ENCODE assay signal across 10 cellular contexts in genomic region chr6:21664263-21665081, GRCh38.
DNase-seq lines count a peak whose midpoint lies in the region; ATAC-seq and TF ChIP-seq lines count a peak whose summit lies in the region.
"Had no signal": no experiment of that assay in that cellular context is flagged by ENCODE, and none has a peak within 500 bp of the region (broad histone marks: within the 10 kb centered on the region; RNA-seq: fewer than 3 reads in every experiment).

No MANE protein-coding gene starts in this region.

- H3K27ac ChIP-seq in SJSA1 (no peak overlapping the region), prostate gland (peak overlapping the region; percentile 57)
- H3K27ac ChIP-seq: VCaP had no signal

- DNase-seq in NCI-H2196 (lab: John Stamatoyannopoulos, UW; ENCODE audit: unreplicated experiment) (peak; percentile 19), NCI-H2196 treated with DMSO at 0.1 percent for 48 hours (lab: John Stamatoyannopoulos, UW; ENCODE audit: unreplicated experiment) (no peak), SJSA1 (ENCODE audit: low read depth in 1 of 2, low spot score in 2 of 2) (peak in 1 of 2 experiments; percentile 38), head of caudate nucleus (peak in 35 of 42 donors; percentile 3 to 66 (median 34)), prostate gland (ENCODE audit: low spot score) (peak; percentile 20)
- DNase-seq: CD4-positive, CD25-positive, alpha-beta regulatory T cell had no signal

- intact Hi-C loops in head of caudate nucleus (cut with DNase I): no loop called here
- intact Hi-C loops in prostate gland (cut with DNase I): loop anchor here (5.0 to 10.0 kb wide), 4 partner anchors 67 to 483 kb away; no protein-coding TSS in a partner anchor

- H3K36me3 ChIP-seq in SJSA1 (no peaks in the 10 kb centered on the region), prostate gland (no peaks in the 10 kb centered on the region)

- 2% methylated on average over 71 of the region's 78 CpGs for WGBS in prostate gland

- ATAC-seq in GM21825 (IDR thresholded peaks at IDR 0.05; ENCODE audit: unreplicated experiment): no peak
- ATAC-seq in HG03354 (IDR thresholded peaks at IDR 0.05; ENCODE audit: poor library complexity, severe bottlenecking, unreplicated experiment): no peak
- no peak for ATAC-seq in GM18858 (IDR thresholded peaks at IDR 0.05; ENCODE audit: unreplicated experiment)

- H3K27me3 ChIP-seq in SJSA1 (replicated peaks): peaks cover 30% of the 10 kb centered on the region
- H3K27me3 ChIP-seq in prostate gland (replicated peaks; ENCODE audit: insufficient read depth): no peaks in the 10 kb centered on the region

- TF ChIP-seq POLR2A in prostate gland (IDR thresholded peaks at IDR 0.05): no peak

- H3K4me1 ChIP-seq in SJSA1 (replicated peaks) (peaks cover 18% of the 10 kb centered on the region), prostate gland (replicated peaks) (no peaks in the 10 kb centered on the region)

- H3K4me3 ChIP-seq in SJSA1 (peak overlapping the region; percentile 37), prostate gland (peak overlapping the region; percentile 36 to 37)

- no peak for TF ChIP-seq CTCF in prostate gland (IDR thresholded peaks at IDR 0.05)

- H3K9me3 ChIP-seq in SJSA1 (replicated peaks): no peaks in the 10 kb centered on the region; the same call in 1 of the 2 replicates
- H3K9me3 ChIP-seq in prostate gland: no peaks in the 10 kb centered on the region
